Comparison of ENCODE assay signal across 23 cellular contexts in genomic region chr17:78658281-78658785, GRCh38.
DNase-seq lines count a peak whose midpoint lies in the region; ATAC-seq and TF ChIP-seq lines count a peak whose summit lies in the region.
"Had no signal": no experiment of that assay in that cellular context is flagged by ENCODE, and none has a peak within 500 bp of the region (broad histone marks: within the 10 kb centered on the region; RNA-seq: fewer than 3 reads in every experiment).

No MANE protein-coding gene starts in this region.

- CTCF ChIA-PET in activated CD8-positive, alpha-beta T cell treated with anti-CD3 and anti-CD28 coated beads for 36 hours (lab: Charles Lee) = no interaction called here

- no peaks in the 10 kb centered on the region for H3K36me3 Mint-ChIP-seq in dendritic cell treated with granulocyte-macrophage colony-stimulating factor and Interleukin-4, amounts not matched to agents 40 ng/mL and 50 ng/mL, for 4 days (ENCODE audit: low read depth)
- H3K36me3 Mint-ChIP-seq in osteocyte (ENCODE audit: unreplicated experiment) = no peaks in the 10 kb centered on the region
- H3K36me3 Mint-ChIP-seq in mesothelial cell of epicardium = no peaks in the 10 kb centered on the region
- no peaks in the 10 kb centered on the region for H3K36me3 Mint-ChIP-seq in activated T-helper 2 cell treated with anti-CD3 and anti-CD28 coated beads, Interferon-gamma antibody, Interleukin-2, Interleukin-4, amounts not matched to agents 10 μg/mL and 5 μg/mL and 100 μg/mL, durations not matched to agents 14 hours and 24 hours and 36 hours (ENCODE audit: low read depth)
- H3K36me3 Mint-ChIP-seq in activated CD8-positive, alpha-beta T cell treated with anti-CD3 and anti-CD28 coated beads for 36 hours (ENCODE audit: low read depth) = no peaks in the 10 kb centered on the region
- H3K36me3 Mint-ChIP-seq: CD4-positive, alpha-beta memory T cell had no signal

- TF ChIP-seq CTCF in AG10803 (conservative IDR thresholded peaks at IDR 0.05; ENCODE audit: low read length) (no peak), osteocyte (IDR thresholded peaks at IDR 0.05) (no peak), mesothelial cell of epicardium (IDR thresholded peaks at IDR 0.05; ENCODE audit: unreplicated experiment) (no peak)
- TF ChIP-seq CTCF in activated CD8-positive, alpha-beta T cell treated with anti-CD3 and anti-CD28 coated beads for 36 hours (IDR thresholded peaks at IDR 0.05) = no peak

- POLR2A ChIA-PET in activated CD8-positive, alpha-beta T cell treated with anti-CD3 and anti-CD28 coated beads for 36 hours (lab: Charles Lee) = no interaction called here

- intact Hi-C loops in dendritic cell treated with granulocyte-macrophage colony-stimulating factor and Interleukin-4, amounts not matched to agents 40 ng/mL and 50 ng/mL, for 4 days (cut with micrococcal nuclease) = no loop called here
- intact Hi-C loops in activated T-helper 2 cell treated with anti-CD3 and anti-CD28 coated beads, Interferon-gamma antibody, Interleukin-2, Interleukin-4, amounts not matched to agents 10 μg/mL and 5 μg/mL and 100 μg/mL, durations not matched to agents 14 hours and 24 hours and 36 hours (cut with micrococcal nuclease) = no loop called here
- intact Hi-C loops in activated CD8-positive, alpha-beta T cell treated with anti-CD3 and anti-CD28 coated beads for 36 hours (cut with micrococcal nuclease) = no loop called here

- no peaks in the 10 kb centered on the region for H3K9me3 Mint-ChIP-seq in dendritic cell treated with granulocyte-macrophage colony-stimulating factor and Interleukin-4, amounts not matched to agents 40 ng/mL and 50 ng/mL, for 4 days
- H3K9me3 Mint-ChIP-seq in osteocyte (ENCODE audit: unreplicated experiment) = no peaks in the 10 kb centered on the region
- H3K9me3 Mint-ChIP-seq in mesothelial cell of epicardium = no peaks in the 10 kb centered on the region
- H3K9me3 Mint-ChIP-seq in activated T-helper 2 cell treated with anti-CD3 and anti-CD28 coated beads, Interferon-gamma antibody, Interleukin-2, Interleukin-4, amounts not matched to agents 10 μg/mL and 5 μg/mL and 100 μg/mL, durations not matched to agents 14 hours and 24 hours and 36 hours = no peaks in the 10 kb centered on the region
- no peaks in the 10 kb centered on the region for H3K9me3 Mint-ChIP-seq in activated CD8-positive, alpha-beta T cell treated with anti-CD3 and anti-CD28 coated beads for 36 hours
- H3K9me3 Mint-ChIP-seq: memory B cell; stimulated activated naive B cell treated with anti-CD40 and anti-IgM and Interleukin-4, amounts not matched to agents 10 μg/mL and 1 μg/mL and 100 μg/mL, for 72 hours; T-helper 2 cell treated with Interferon-gamma antibody and Interleukin-4, amounts not matched to agents 5 μg/mL and 100 μg/mL, for 36 hours had no signal

- H3K27ac Mint-ChIP-seq in dendritic cell treated with granulocyte-macrophage colony-stimulating factor and Interleukin-4, amounts not matched to agents 40 ng/mL and 50 ng/mL, for 4 days = peak overlapping the region; percentile 63
- H3K27ac Mint-ChIP-seq in osteocyte (ENCODE audit: unreplicated experiment) (peak overlapping the region; percentile 74), mesothelial cell of epicardium (no peak overlapping the region)
- H3K27ac Mint-ChIP-seq in activated T-helper 2 cell treated with anti-CD3 and anti-CD28 coated beads, Interferon-gamma antibody, Interleukin-2, Interleukin-4, amounts not matched to agents 10 μg/mL and 5 μg/mL and 100 μg/mL, durations not matched to agents 14 hours and 24 hours and 36 hours = no peak overlapping the region
- H3K27ac Mint-ChIP-seq in activated CD8-positive, alpha-beta T cell treated with anti-CD3 and anti-CD28 coated beads for 36 hours = no peak overlapping the region
- H3K27ac Mint-ChIP-seq: CD4-positive, alpha-beta memory T cell; memory B cell; stimulated activated naive B cell treated with anti-CD40 and anti-IgM and Interleukin-4, amounts not matched to agents 10 μg/mL and 1 μg/mL and 100 μg/mL, for 72 hours; T-helper 2 cell treated with Interferon-gamma antibody and Interleukin-4, amounts not matched to agents 5 μg/mL and 100 μg/mL, for 36 hours had no signal

- H3K4me3 Mint-ChIP-seq in dendritic cell treated with granulocyte-macrophage colony-stimulating factor and Interleukin-4, amounts not matched to agents 40 ng/mL and 50 ng/mL, for 4 days = no peak overlapping the region
- H3K4me3 Mint-ChIP-seq in osteocyte (ENCODE audit: unreplicated experiment) = no peak overlapping the region
- no peak overlapping the region for H3K4me3 Mint-ChIP-seq in mesothelial cell of epicardium
- no peak overlapping the region for H3K4me3 Mint-ChIP-seq in activated T-helper 2 cell treated with anti-CD3 and anti-CD28 coated beads, Interferon-gamma antibody, Interleukin-2, Interleukin-4, amounts not matched to agents 10 μg/mL and 5 μg/mL and 100 μg/mL, durations not matched to agents 14 hours and 24 hours and 36 hours (ENCODE audit: low read depth)
- no peak overlapping the region for H3K4me3 Mint-ChIP-seq in activated CD8-positive, alpha-beta T cell treated with anti-CD3 and anti-CD28 coated beads for 36 hours
- H3K4me3 Mint-ChIP-seq: CD4-positive, alpha-beta memory T cell; memory B cell; stimulated activated naive B cell treated with anti-CD40 and anti-IgM and Interleukin-4, amounts not matched to agents 10 μg/mL and 1 μg/mL and 100 μg/mL, for 72 hours; T-helper 2 cell treated with Interferon-gamma antibody and Interleukin-4, amounts not matched to agents 5 μg/mL and 100 μg/mL, for 36 hours had no signal

- H3K4me3 ChIP-seq in AG10803 (ENCODE audit: low read length) = no peak overlapping the region
- H3K4me3 ChIP-seq: SJSA1, tibial nerve had no signal

- H3K4me1 Mint-ChIP-seq in dendritic cell treated with granulocyte-macrophage colony-stimulating factor and Interleukin-4, amounts not matched to agents 40 ng/mL and 50 ng/mL, for 4 days (ENCODE audit: low read depth) = peaks cover 10% of the 10 kb centered on the region
- H3K4me1 Mint-ChIP-seq in osteocyte (ENCODE audit: unreplicated experiment) = peaks cover 57% of the 10 kb centered on the region
- peaks cover 14% of the 10 kb centered on the region for H3K4me1 Mint-ChIP-seq in mesothelial cell of epicardium
- H3K4me1 Mint-ChIP-seq in activated T-helper 2 cell treated with anti-CD3 and anti-CD28 coated beads, Interferon-gamma antibody, Interleukin-2, Interleukin-4, amounts not matched to agents 10 μg/mL and 5 μg/mL and 100 μg/mL, durations not matched to agents 14 hours and 24 hours and 36 hours (ENCODE audit: low read depth) = peaks cover 2% of the 10 kb centered on the region
- H3K4me1 Mint-ChIP-seq in activated CD8-positive, alpha-beta T cell treated with anti-CD3 and anti-CD28 coated beads for 36 hours (ENCODE audit: low read depth) = no peaks in the 10 kb centered on the region
- H3K4me1 Mint-ChIP-seq: memory B cell had no signal

- peaks cover 18% of the 10 kb centered on the region for H3K27me3 Mint-ChIP-seq in dendritic cell treated with granulocyte-macrophage colony-stimulating factor and Interleukin-4, amounts not matched to agents 40 ng/mL and 50 ng/mL, for 4 days
- H3K27me3 Mint-ChIP-seq in osteocyte (ENCODE audit: unreplicated experiment) = no peaks in the 10 kb centered on the region
- no peaks in the 10 kb centered on the region for H3K27me3 Mint-ChIP-seq in mesothelial cell of epicardium (ENCODE audit: low read depth)
- H3K27me3 Mint-ChIP-seq in activated T-helper 2 cell treated with anti-CD3 and anti-CD28 coated beads, Interferon-gamma antibody, Interleukin-2, Interleukin-4, amounts not matched to agents 10 μg/mL and 5 μg/mL and 100 μg/mL, durations not matched to agents 14 hours and 24 hours and 36 hours (ENCODE audit: low read depth) = no peaks in the 10 kb centered on the region
- no peaks in the 10 kb centered on the region for H3K27me3 Mint-ChIP-seq in activated CD8-positive, alpha-beta T cell treated with anti-CD3 and anti-CD28 coated beads for 36 hours
- H3K27me3 Mint-ChIP-seq: CD4-positive, alpha-beta memory T cell; stimulated activated naive B cell treated with anti-CD40 and anti-IgM and Interleukin-4, amounts not matched to agents 10 μg/mL and 1 μg/mL and 100 μg/mL, for 72 hours had no signal

- DNase-seq in AG10803 (ENCODE audit: low read depth) (peak; percentile 67), LHCN-M2 (ENCODE audit: low read depth) (peak; percentile 98), osteocyte (ENCODE audit: extremely low spot score, unreplicated experiment) (no peak), mesothelial cell of epicardium (ENCODE audit: low spot score in 2 of 2, unreplicated experiment in 2 of 2) (no peak)
- DNase-seq in activated CD8-positive, alpha-beta memory T cell treated with anti-CD3 and anti-CD28 coated beads for 24 hours = no peak
- DNase-seq in activated T-helper 2 cell treated with anti-CD3 and anti-CD28 coated beads, Interferon-gamma antibody, Interleukin-2, Interleukin-4, amounts not matched to agents 10 μg/mL and 5 μg/mL and 100 μg/mL, durations not matched to agents 14 hours and 24 hours and 36 hours (ENCODE audit: low spot score) = no peak
- DNase-seq in activated CD8-positive, alpha-beta T cell treated with anti-CD3 and anti-CD28 coated beads for 36 hours = no peak
- DNase-seq: activated CD4-positive, alpha-beta T cell treated with anti-CD3 and anti-CD28 coated beads for 1 hour; activated gamma-delta T cell treated with Interleukin-2 at 50 U/mL for 16 hours; anterior cingulate cortex; CD4-positive, alpha-beta memory T cell; DMS79 treated with DMSO at 0.1 percent for 48 hours; foreskin melanocyte; kidney; NCI-H1105 treated with DMSO at 0.1 percent for 48 hours; NCI-H2107; NCI-H69; stimulated activated naive B cell treated with anti-CD40 and anti-IgM and Interleukin-4, amounts not matched to agents 10 μg/mL and 1 μg/mL and 100 μg/mL, for 72 hours had no signal

- ATAC-seq in activated CD8-positive, alpha-beta T cell treated with anti-CD3 and anti-CD28 coated beads for 36 hours = no peak
- ATAC-seq: stimulated activated naive B cell treated with anti-CD40 and anti-IgM and Interleukin-4, amounts not matched to agents 10 μg/mL and 1 μg/mL and 100 μg/mL, for 72 hours had no signal

Comparison
In these comparisons a context has a peak if more than half of its experiments do, and no peak if none do; other contexts are left out.
1. DNase-seq: peak in AG10803 (single experiment) and LHCN-M2 (single experiment); none in osteocyte (single experiment), mesothelial cell of epicardium (0 of 2), activated CD8-positive, alpha-beta memory T cell treated with anti-CD3 and anti-CD28 coated beads for 24 hours (single experiment), activated T-helper 2 cell treated with anti-CD3 and anti-CD28 coated beads, Interferon-gamma antibody, Interleukin-2, Interleukin-4, amounts not matched to agents 10 μg/mL and 5 μg/mL and 100 μg/mL, durations not matched to agents 14 hours and 24 hours and 36 hours (single experiment) and activated CD8-positive, alpha-beta T cell treated with anti-CD3 and anti-CD28 coated beads for 36 hours (single experiment).
2. H3K27ac Mint-ChIP-seq: peak in dendritic cell treated with granulocyte-macrophage colony-stimulating factor and Interleukin-4, amounts not matched to agents 40 ng/mL and 50 ng/mL, for 4 days (single experiment) and osteocyte (single experiment); none in mesothelial cell of epicardium (single experiment), activated T-helper 2 cell treated with anti-CD3 and anti-CD28 coated beads, Interferon-gamma antibody, Interleukin-2, Interleukin-4, amounts not matched to agents 10 μg/mL and 5 μg/mL and 100 μg/mL, durations not matched to agents 14 hours and 24 hours and 36 hours (single experiment) and activated CD8-positive, alpha-beta T cell treated with anti-CD3 and anti-CD28 coated beads for 36 hours (single experiment).